Comparison of ENCODE assay signal across 1 cellular context in the genomic region with DNA sequence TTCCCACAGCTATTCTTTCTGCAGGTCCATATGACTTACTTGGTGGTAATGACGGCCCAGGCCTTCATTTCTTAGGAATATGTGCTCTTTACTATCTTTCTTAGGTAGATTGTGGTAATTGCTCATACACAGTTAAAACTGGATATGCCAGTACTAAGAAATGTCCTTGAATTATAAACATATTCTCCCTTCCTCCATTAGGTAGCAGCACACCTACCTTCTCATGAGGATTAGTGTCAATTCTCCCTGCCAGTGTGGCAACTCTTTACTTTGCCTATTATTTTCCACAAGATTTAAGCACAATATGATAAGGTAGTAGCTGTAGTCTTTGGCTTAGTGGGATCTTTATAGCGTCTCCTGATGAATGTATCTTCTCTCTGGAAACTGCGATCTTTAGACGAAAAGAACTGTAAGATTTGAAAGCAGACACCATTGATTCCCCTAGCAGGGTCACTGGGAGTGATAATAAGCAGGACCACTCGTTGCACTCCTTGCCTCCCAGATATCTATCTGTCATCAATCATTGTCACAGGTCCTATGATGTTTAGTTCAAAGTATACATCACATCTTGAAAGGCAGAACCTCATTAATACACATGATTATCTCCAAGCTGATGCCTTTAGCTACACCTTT.
TF ChIP-seq lines count a peak whose summit lies in the region.

No MANE protein-coding gene starts in this region.

TF ChIP-seq in GM12878, 131 proteins besides CTCF, POLR2A, EP300 and RAD21 (continued from another document):
- TF ChIP-seq ZNF687 (IDR thresholded peaks at IDR 0.05) (no peak), NFXL1 (IDR thresholded peaks at IDR 0.05; ENCODE audit: borderline replicate concordance) (no peak), POLR2AphosphoS2 (IDR thresholded peaks at IDR 0.05; ENCODE audit: low read depth, low read length) (no peak), KDM1A (IDR thresholded peaks at IDR 0.05; ENCODE audit: borderline replicate concordance) (no peak), ASH2L (IDR thresholded peaks at IDR 0.05; ENCODE audit: borderline replicate concordance, low read depth) (no peak), SMAD1 (IDR thresholded peaks at IDR 0.05; ENCODE audit: low read depth, partially characterized antibody) (no peak), IKZF1 (conservative IDR thresholded peaks at IDR 0.05) (no peak), ZBTB4 (CRISPR knock-in tag; IDR thresholded peaks at IDR 0.05) (no peak)
- TF ChIP-seq, protein P1, sequence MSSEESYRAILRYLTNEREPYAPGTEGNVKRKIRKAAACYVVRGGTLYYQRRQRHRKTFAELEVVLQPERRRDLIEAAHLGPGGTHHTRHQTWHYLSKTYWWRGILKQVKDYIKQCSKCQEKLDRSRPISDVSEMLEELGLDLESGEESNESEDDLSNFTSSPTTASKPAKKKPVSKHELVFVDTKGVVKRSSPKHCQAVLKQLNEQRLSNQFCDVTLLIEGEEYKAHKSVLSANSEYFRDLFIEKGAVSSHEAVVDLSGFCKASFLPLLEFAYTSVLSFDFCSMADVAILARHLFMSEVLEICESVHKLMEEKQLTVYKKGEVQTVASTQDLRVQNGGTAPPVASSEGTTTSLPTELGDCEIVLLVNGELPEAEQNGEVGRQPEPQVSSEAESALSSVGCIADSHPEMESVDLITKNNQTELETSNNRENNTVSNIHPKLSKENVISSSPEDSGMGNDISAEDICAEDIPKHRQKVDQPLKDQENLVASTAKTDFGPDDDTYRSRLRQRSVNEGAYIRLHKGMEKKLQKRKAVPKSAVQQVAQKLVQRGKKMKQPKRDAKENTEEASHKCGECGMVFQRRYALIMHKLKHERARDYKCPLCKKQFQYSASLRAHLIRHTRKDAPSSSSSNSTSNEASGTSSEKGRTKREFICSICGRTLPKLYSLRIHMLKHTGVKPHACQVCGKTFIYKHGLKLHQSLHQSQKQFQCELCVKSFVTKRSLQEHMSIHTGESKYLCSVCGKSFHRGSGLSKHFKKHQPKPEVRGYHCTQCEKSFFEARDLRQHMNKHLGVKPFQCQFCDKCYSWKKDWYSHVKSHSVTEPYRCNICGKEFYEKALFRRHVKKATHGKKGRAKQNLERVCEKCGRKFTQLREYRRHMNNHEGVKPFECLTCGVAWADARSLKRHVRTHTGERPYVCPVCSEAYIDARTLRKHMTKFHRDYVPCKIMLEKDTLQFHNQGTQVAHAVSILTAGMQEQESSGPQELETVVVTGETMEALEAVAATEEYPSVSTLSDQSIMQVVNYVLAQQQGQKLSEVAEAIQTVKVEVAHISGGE (CRISPR knock-in tag; IDR thresholded peaks at IDR 0.05): no peak
TF ChIP-seq in GM12878: peak in this region for 0.
